1 cellular context compared by ENCODE assay signal in the genomic region with DNA sequence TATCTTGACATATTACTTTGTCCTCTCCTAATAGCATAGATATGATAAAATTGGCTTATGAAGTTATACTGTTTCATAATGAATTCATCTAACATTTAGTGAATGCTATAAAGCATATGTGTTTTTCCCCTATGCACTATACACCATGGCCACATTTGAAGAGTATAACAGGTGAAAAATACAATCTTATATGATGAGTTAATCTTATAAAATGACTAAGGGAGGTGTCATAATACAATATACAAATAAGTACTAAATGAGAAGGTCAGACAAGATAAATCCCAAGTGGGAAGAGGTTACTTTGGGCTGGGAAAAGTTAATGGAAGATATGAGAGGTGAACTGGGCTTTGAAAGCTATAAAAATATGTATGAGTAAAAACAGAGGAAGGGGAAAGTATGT.
TF ChIP-seq lines count a peak whose summit lies in the region.

No MANE protein-coding gene starts in this region.

TF ChIP-seq in IMR-90, 13 proteins besides CTCF, POLR2A, EP300 and RAD21:
- TF ChIP-seq CHD1 (IDR thresholded peaks at IDR 0.05; ENCODE audit: low read depth, low read length) (no peak), RFX5 (IDR thresholded peaks at IDR 0.05; ENCODE audit: low read depth, low read length) (no peak), BHLHE40 (IDR thresholded peaks at IDR 0.05; ENCODE audit: low read depth, low read length) (no peak), MAFK (IDR thresholded peaks at IDR 0.05; ENCODE audit: low read depth, low read length) (no peak), RCOR1 (IDR thresholded peaks at IDR 0.05; ENCODE audit: insufficient replicate concordance, low read length) (no peak), SMC3 (IDR thresholded peaks at IDR 0.05; ENCODE audit: low read depth, low read length) (no peak), CEBPB (IDR thresholded peaks at IDR 0.05; ENCODE audit: low read depth, low read length) (no peak), NFE2L2 (IDR thresholded peaks at IDR 0.05; ENCODE audit: low read depth, low read length) (no peak), MXI1 (IDR thresholded peaks at IDR 0.05; ENCODE audit: borderline replicate concordance, low read depth, low read length) (no peak), ELK1 (IDR thresholded peaks at IDR 0.05; ENCODE audit: borderline replicate concordance, low read depth, low read length) (no peak), USF2 (IDR thresholded peaks at IDR 0.05; ENCODE audit: low read depth, low read length) (no peak), MAZ (IDR thresholded peaks at IDR 0.05; ENCODE audit: borderline replicate concordance, low read depth, low read length) (no peak), FOS (IDR thresholded peaks at IDR 0.05; ENCODE audit: low read depth, low read length) (no peak)
